ENCODE assay signal across 8 cellular contexts in the genomic region with DNA sequence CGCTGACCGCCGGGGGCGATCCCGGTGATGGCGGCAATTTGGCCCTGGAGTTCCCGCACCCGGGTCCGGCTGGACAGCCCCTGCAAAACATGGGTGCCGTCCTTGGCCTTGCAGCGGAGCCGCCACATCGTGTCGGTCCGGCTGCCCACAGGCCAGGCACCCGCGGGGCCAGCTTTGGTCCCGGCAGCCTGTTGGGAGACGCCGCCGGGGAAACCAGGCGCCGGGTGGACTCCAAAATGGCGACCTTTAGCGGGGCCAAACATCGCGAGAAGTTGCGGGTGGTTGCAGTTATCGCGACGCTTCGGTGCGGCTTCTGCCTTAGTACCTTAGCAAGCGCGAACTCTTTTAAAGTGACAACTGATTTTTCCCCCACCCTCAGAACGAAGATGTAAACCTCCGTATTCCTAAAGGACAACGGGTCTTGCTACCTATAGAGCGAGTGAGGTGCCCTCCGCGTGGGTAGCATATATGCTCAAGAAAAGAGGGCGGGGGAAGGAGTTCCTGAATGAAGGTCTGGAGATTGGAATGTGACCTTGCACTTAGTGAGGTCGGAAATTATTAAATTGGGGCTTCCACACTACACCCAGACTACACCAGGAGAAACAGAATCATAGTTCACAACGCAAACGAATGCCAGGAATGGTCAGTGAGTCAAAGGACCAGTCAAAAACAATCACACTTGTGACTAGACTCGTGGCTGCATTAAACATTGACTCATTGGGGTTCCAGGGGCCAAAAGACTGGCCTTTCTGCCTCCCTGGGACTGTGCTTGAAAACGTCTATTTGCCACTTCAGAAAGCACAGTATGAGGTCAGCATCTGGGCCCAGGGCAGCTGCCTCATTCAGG. TPM values are rescaled to one million over a fixed set of nuclear protein-coding genes. Genes with fewer than 3 reads are reported as not detected.
DNase-seq lines count a peak whose midpoint lies in the region; ATAC-seq, FAIRE-seq and TF ChIP-seq lines count a peak whose summit lies in the region.

A gene (minus strand): TSS at position 441 of the 847 bp plus-strand sequence. CDS start 178 bp downstream, at position 263.

- H3K27ac ChIP-seq in right cardiac atrium (ENCODE audit: low read length) = peak within 1 kb of the TSS; percentile 73
- H3K27ac ChIP-seq in psoas muscle = peak within 1 kb of the TSS; percentile 84

- H3K9me3 ChIP-seq in right cardiac atrium (ENCODE audit: control insufficient read depth, low read length) = no peaks in the 10 kb centered on the region
- no peaks in the 10 kb centered on the region for H3K9me3 ChIP-seq in psoas muscle

- H3K4me1 ChIP-seq in right cardiac atrium (ENCODE audit: control insufficient read depth, insufficient read depth, low read length) (no peaks in the 10 kb centered on the region), psoas muscle (peaks cover 35% of the 10 kb centered on the region)

- peaks cover 2 to 16% of the 10 kb centered on the region in 2 donors for H3K36me3 ChIP-seq in psoas muscle (ENCODE audit: insufficient read depth in 1 of 2, low read depth in 1 of 2)

- no peaks in the 10 kb centered on the region for H3K27me3 ChIP-seq in right cardiac atrium (ENCODE audit: control insufficient read depth, insufficient read depth)
- H3K27me3 ChIP-seq in psoas muscle (ENCODE audit: insufficient read depth in 3 of 3, low read length in 2 of 3) = no peaks in the 10 kb centered on the region

- WGBS in right cardiac atrium = 9% methylated on average over 47 of the region's 47 CpGs
- 7 to 12% (median 8%) methylated on average over 47 of the region's 47 CpGs for WGBS in psoas muscle, 3 donors

- TF ChIP-seq CTCF in psoas muscle (IDR thresholded peaks at IDR 0.05) = no peak

- ATAC-seq in HG02588 (IDR thresholded peaks at IDR 0.05; ENCODE audit: unreplicated experiment) (peak; percentile 54), right cardiac atrium (peak; percentile 72 to 80), psoas muscle (peak; percentile 46 to 78 (median 62))

- H3K4me3 ChIP-seq in right cardiac atrium (ENCODE audit: low read length) (peak within 1 kb of the TSS; percentile 93), psoas muscle (peak within 1 kb of the TSS; percentile 94)

- FAIRE-seq in G401.6 (lab: Jason Lieb, UNC) = peak; percentile 48

- DNase-seq in NCI-H187 (lab: John Stamatoyannopoulos, UW) (peak; percentile 95 to 97), T-helper 2 cell (peak; percentile 75 to 95 (median 83)), anterior cingulate cortex (lab: John Stamatoyannopoulos, UW) (peak; percentile 40 to 91 (median 78)), right cardiac atrium (peak; percentile 93 to 98 (median 97)), psoas muscle (peak; percentile 90 to 95), ureter (ENCODE audit: low spot score) (peak; percentile 94)

- intact Hi-C loops in right cardiac atrium (cut with DNase I) = no loop called here
- intact Hi-C loops in psoas muscle (cut with DNase I) = no loop called here

RNA-seq across cellular contexts. Expression of the gene that starts here (rescaled TPM):
- total RNA-seq in right cardiac atrium (1 to 10 TPM; 4.6 to 5.0 (median 4.8) TPM), psoas muscle (1 to 10 TPM; 3.9 to 7.0 (median 6.0) TPM), ureter (9.8 TPM)
- polyA plus RNA-seq in right cardiac atrium (1.6 TPM), psoas muscle (1 to 10 TPM; 4.4 to 5.6 (median 5.4) TPM)

Comparison
In these comparisons a context has a peak if more than half of its experiments do, and no peak if none do; other contexts are left out.
1. Peak in every context shown above with its lines: DNase-seq, ATAC-seq, H3K4me3 ChIP-seq and H3K27ac ChIP-seq.